Comparison of ENCODE assay signal across 12 cellular contexts in genomic region chr1:232557096-232557495, GRCh38.
"Had no signal": no experiment of that assay in that cellular context is flagged by ENCODE, and none has a peak within 500 bp of the region (broad histone marks: within the 10 kb centered on the region; RNA-seq: fewer than 3 reads in every experiment).

No MANE protein-coding gene starts in this region.

- H3K9me3 Mint-ChIP-seq: activated B cell treated with CpG ODN at 0.5 μM for 24 hours; activated naive CD4-positive, alpha-beta T cell treated with anti-CD3 and anti-CD28 coated beads for 36 hours; activated T-helper 1 cell treated with anti-CD3 and anti-CD28 coated beads, Interleukin-12 subunit alpha, Interleukin-12 subunit beta, Interleukin-2, Interleukin-4 antibody, amounts not matched to agents 30 ng/mL and 10 ng/mL and 1 ng/mL, durations not matched to agents 14 hours and 24 hours and 36 hours; nephron progenitor cell had no signal

- FAIRE-seq: frontal cortex, TTC549 had no signal

- DNase-seq: activated B cell treated with CpG ODN at 0.5 μM for 24 hours; activated CD4-positive, alpha-beta T cell treated with anti-CD3 and anti-CD28 coated beads, Interleukin-2, amount 10 ng/mL, durations not matched to agents 24 days and 14 days; activated naive CD4-positive, alpha-beta T cell treated with anti-CD3 and anti-CD28 coated beads for 36 hours; dorsolateral prefrontal cortex; lower lobe of right lung; nephron progenitor cell; stimulated activated CD4-positive, alpha-beta T cell treated with anti-CD3 and anti-CD28 coated beads, Interleukin-4, amount 100 ng/mL, for 4 hours; stomach; T-helper 2 cell had no signal

- H3K9me3 ChIP-seq: lower lobe of right lung, stomach had no signal

- ATAC-seq: lower lobe of right lung had no signal

- H3K4me1 Mint-ChIP-seq: activated B cell treated with CpG ODN at 0.5 μM for 24 hours had no signal

- H3K4me3 ChIP-seq: dorsolateral prefrontal cortex, lower lobe of right lung, stomach had no signal

- H3K36me3 ChIP-seq: lower lobe of right lung, stomach had no signal

- H3K27ac ChIP-seq: dorsolateral prefrontal cortex, lower lobe of right lung, stomach had no signal

- H3K27ac Mint-ChIP-seq: activated B cell treated with CpG ODN at 0.5 μM for 24 hours; activated CD4-positive, alpha-beta T cell treated with anti-CD3 and anti-CD28 coated beads, Interleukin-2, amount 10 ng/mL, durations not matched to agents 24 days and 14 days; activated naive CD4-positive, alpha-beta T cell treated with anti-CD3 and anti-CD28 coated beads for 36 hours; activated T-helper 1 cell treated with anti-CD3 and anti-CD28 coated beads, Interleukin-12 subunit alpha, Interleukin-12 subunit beta, Interleukin-2, Interleukin-4 antibody, amounts not matched to agents 30 ng/mL and 10 ng/mL and 1 ng/mL, durations not matched to agents 14 hours and 24 hours and 36 hours; nephron progenitor cell had no signal

- H3K27me3 ChIP-seq: dorsolateral prefrontal cortex, stomach had no signal

- H3K4me3 Mint-ChIP-seq: activated B cell treated with CpG ODN at 0.5 μM for 24 hours; activated CD4-positive, alpha-beta T cell treated with anti-CD3 and anti-CD28 coated beads, Interleukin-2, amount 10 ng/mL, durations not matched to agents 24 days and 14 days; activated naive CD4-positive, alpha-beta T cell treated with anti-CD3 and anti-CD28 coated beads for 36 hours; activated T-helper 1 cell treated with anti-CD3 and anti-CD28 coated beads, Interleukin-12 subunit alpha, Interleukin-12 subunit beta, Interleukin-2, Interleukin-4 antibody, amounts not matched to agents 30 ng/mL and 10 ng/mL and 1 ng/mL, durations not matched to agents 14 hours and 24 hours and 36 hours; nephron progenitor cell had no signal
